ENCODE assay signal across 17 cellular contexts in genomic region chr1:224789311-224789710, GRCh38.
DNase-seq lines count a peak whose midpoint lies in the region; ATAC-seq lines count a peak whose summit lies in the region.
"Had no signal": no experiment of that assay in that cellular context is flagged by ENCODE, and none has a peak within 500 bp of the region (broad histone marks: within the 10 kb centered on the region; RNA-seq: fewer than 3 reads in every experiment).

No MANE protein-coding gene starts in this region.

- H3K9me3 Mint-ChIP-seq in activated T-cell treated with anti-CD3 and anti-CD28 coated beads, Interleukin-2, amount 50 U/mL, for 4 hours = peaks cover 5% of the 10 kb centered on the region
- H3K9me3 Mint-ChIP-seq in activated T-helper 2 cell treated with anti-CD3 and anti-CD28 coated beads, Interferon-gamma antibody, Interleukin-2, Interleukin-4, amounts not matched to agents 10 μg/mL and 5 μg/mL and 100 μg/mL, durations not matched to agents 14 hours and 24 hours and 36 hours = peaks cover 6% of the 10 kb centered on the region
- H3K9me3 Mint-ChIP-seq: CD8-positive, alpha-beta T cell had no signal

- peak; percentile 13 for DNase-seq in NCI-H2107 treated with DMSO at 0.1 percent for 48 hours (lab: John Stamatoyannopoulos, UW; ENCODE audit: unreplicated experiment)
- DNase-seq in NCI-H2107 (lab: John Stamatoyannopoulos, UW) = no peak
- peak; percentile 70 for DNase-seq in COLO668 (lab: John Stamatoyannopoulos, UW; ENCODE audit: unreplicated experiment)
- DNase-seq in NCI-H774 (lab: John Stamatoyannopoulos, UW) = peak; percentile 24
- peak; percentile 31 for DNase-seq in myocyte (ENCODE audit: low read depth)
- no peak for DNase-seq in activated T-cell treated with anti-CD3 and anti-CD28 coated beads, Interleukin-2, amount 50 U/mL, for 4 hours
- DNase-seq in activated T-helper 2 cell treated with anti-CD3 and anti-CD28 coated beads, Interferon-gamma antibody, Interleukin-2, Interleukin-4, amounts not matched to agents 10 μg/mL and 5 μg/mL and 100 μg/mL, durations not matched to agents 14 hours and 24 hours and 36 hours (ENCODE audit: low spot score) = no peak
- DNase-seq: CD8-positive, alpha-beta T cell; COR-L47; DMS 273 treated with DMSO at 0.1 percent for 48 hours; DMS53; DND-41; EL; GOT3; H7 had no signal

- no peak for ATAC-seq in activated T-cell treated with anti-CD3 and anti-CD28 coated beads, Interleukin-2, amount 50 U/mL, for 4 hours
- ATAC-seq: CD8-positive, alpha-beta T cell; HCT116 had no signal

- no peaks in the 10 kb centered on the region for H3K4me1 Mint-ChIP-seq in activated T-cell treated with anti-CD3 and anti-CD28 coated beads, Interleukin-2, amount 50 U/mL, for 4 hours (ENCODE audit: low read depth)
- H3K4me1 Mint-ChIP-seq in activated T-helper 2 cell treated with anti-CD3 and anti-CD28 coated beads, Interferon-gamma antibody, Interleukin-2, Interleukin-4, amounts not matched to agents 10 μg/mL and 5 μg/mL and 100 μg/mL, durations not matched to agents 14 hours and 24 hours and 36 hours (ENCODE audit: low read depth) = peaks cover 1% of the 10 kb centered on the region

- no peaks in the 10 kb centered on the region for H3K36me3 Mint-ChIP-seq in activated T-cell treated with anti-CD3 and anti-CD28 coated beads, Interleukin-2, amount 50 U/mL, for 4 hours (ENCODE audit: insufficient read depth)
- H3K36me3 Mint-ChIP-seq in activated T-helper 2 cell treated with anti-CD3 and anti-CD28 coated beads, Interferon-gamma antibody, Interleukin-2, Interleukin-4, amounts not matched to agents 10 μg/mL and 5 μg/mL and 100 μg/mL, durations not matched to agents 14 hours and 24 hours and 36 hours (ENCODE audit: low read depth) = no peaks in the 10 kb centered on the region
- H3K36me3 Mint-ChIP-seq: CD8-positive, alpha-beta T cell had no signal

- H3K27ac Mint-ChIP-seq in activated T-helper 2 cell treated with anti-CD3 and anti-CD28 coated beads, Interferon-gamma antibody, Interleukin-2, Interleukin-4, amounts not matched to agents 10 μg/mL and 5 μg/mL and 100 μg/mL, durations not matched to agents 14 hours and 24 hours and 36 hours = no peak overlapping the region
- H3K27ac Mint-ChIP-seq: B cell; CD8-positive, alpha-beta T cell had no signal

- H3K4me3 Mint-ChIP-seq in activated T-cell treated with anti-CD3 and anti-CD28 coated beads, Interleukin-2, amount 50 U/mL, for 4 hours = no peak overlapping the region
- H3K4me3 Mint-ChIP-seq in activated T-helper 2 cell treated with anti-CD3 and anti-CD28 coated beads, Interferon-gamma antibody, Interleukin-2, Interleukin-4, amounts not matched to agents 10 μg/mL and 5 μg/mL and 100 μg/mL, durations not matched to agents 14 hours and 24 hours and 36 hours (ENCODE audit: low read depth) = no peak overlapping the region
- H3K4me3 Mint-ChIP-seq: B cell; CD8-positive, alpha-beta T cell had no signal

- intact Hi-C loops in activated T-helper 2 cell treated with anti-CD3 and anti-CD28 coated beads, Interferon-gamma antibody, Interleukin-2, Interleukin-4, amounts not matched to agents 10 μg/mL and 5 μg/mL and 100 μg/mL, durations not matched to agents 14 hours and 24 hours and 36 hours (cut with micrococcal nuclease) = no loop called here

- peaks cover 4% of the 10 kb centered on the region for H3K27me3 Mint-ChIP-seq in activated T-cell treated with anti-CD3 and anti-CD28 coated beads, Interleukin-2, amount 50 U/mL, for 4 hours (ENCODE audit: low read depth)
- no peaks in the 10 kb centered on the region for H3K27me3 Mint-ChIP-seq in activated T-helper 2 cell treated with anti-CD3 and anti-CD28 coated beads, Interferon-gamma antibody, Interleukin-2, Interleukin-4, amounts not matched to agents 10 μg/mL and 5 μg/mL and 100 μg/mL, durations not matched to agents 14 hours and 24 hours and 36 hours (ENCODE audit: low read depth)

Comparison
In these comparisons a context has a peak if more than half of its experiments do, and no peak if none do; other contexts are left out.
1. DNase-seq: peak in NCI-H2107 treated with DMSO at 0.1 percent for 48 hours (single experiment), COLO668 (single experiment), NCI-H774 (single experiment) and myocyte (single experiment); none in NCI-H2107 (single experiment), activated T-cell treated with anti-CD3 and anti-CD28 coated beads, Interleukin-2, amount 50 U/mL, for 4 hours (single experiment) and activated T-helper 2 cell treated with anti-CD3 and anti-CD28 coated beads, Interferon-gamma antibody, Interleukin-2, Interleukin-4, amounts not matched to agents 10 μg/mL and 5 μg/mL and 100 μg/mL, durations not matched to agents 14 hours and 24 hours and 36 hours (single experiment).